In the genomic region with DNA sequence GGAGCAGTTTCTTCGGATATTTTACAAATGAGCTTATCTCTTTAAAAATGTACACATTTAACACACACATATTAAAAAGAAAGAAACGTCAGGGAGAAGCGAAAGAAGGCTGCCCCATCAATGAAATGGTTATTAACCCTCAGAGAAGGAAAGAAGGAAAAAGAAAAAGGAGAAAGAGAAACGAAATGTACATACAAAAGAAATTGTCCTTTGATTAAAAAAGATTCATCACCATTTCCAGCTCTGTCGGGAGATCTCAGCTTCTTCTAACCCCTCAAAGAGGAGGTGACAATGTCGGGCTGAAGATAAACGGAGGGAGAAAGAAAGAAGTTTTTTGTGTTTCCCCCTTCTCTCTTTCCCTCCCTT, we compare ENCODE assay signal across 8 cellular contexts. TPM values are rescaled to one million over a fixed set of nuclear protein-coding genes. Genes with fewer than 3 reads are reported as not detected.
A peak's percentile ranks its signal among the peaks of the same experiment; 100 is the strongest.
DNase-seq lines count a peak whose midpoint lies in the region; ATAC-seq and TF ChIP-seq lines count a peak whose summit lies in the region.

No MANE protein-coding gene starts in this region.

- H3F3A ChIP-seq in Loucy (ENCODE audit: low read depth) (peaks cover 7% of the 10 kb centered on the region), neural cell (ENCODE audit: insufficient read depth, low read length, poor library complexity, severe bottlenecking) (peaks cover 2% of the 10 kb centered on the region)

- H3K9me2 ChIP-seq in Loucy (replicated peaks; ENCODE audit: low read depth, low read length): no peaks in the 10 kb centered on the region
- H3K9me2 ChIP-seq in neural cell (ENCODE audit: insufficient read depth, low read length): no peaks in the 10 kb centered on the region

- H3K4me1 ChIP-seq in BLaER1: peaks cover 51% of the 10 kb centered on the region
- peaks cover 38% of the 10 kb centered on the region for H3K4me1 ChIP-seq in Loucy (ENCODE audit: insufficient read depth, low read length, poor library complexity, severe bottlenecking)
- peaks cover 10% of the 10 kb centered on the region for H3K4me1 ChIP-seq in ectodermal cell (ENCODE audit: control insufficient read depth, insufficient read depth, low read length)

- no peak overlapping the region for H2AFZ ChIP-seq in Loucy (ENCODE audit: low read length)
- H2AFZ ChIP-seq in neural cell (ENCODE audit: low read depth, low read length): no peak overlapping the region

- DNase-seq in GDM1 (lab: John Stamatoyannopoulos, UW): no peak
- DNase-seq in SW480 (ENCODE audit: low spot score): no peak

- WGBS in ectodermal cell, 2 experiments: 0% methylated on average over 5 of the region's 7 CpGs; no CpG with 5 or more reads in 1 of the 2 experiments

- TF ChIP-seq RAD21 in neural cell (conservative IDR thresholded peaks at IDR 0.05): no peak

- no peak for TF ChIP-seq EP300 in neural cell (conservative IDR thresholded peaks at IDR 0.05; ENCODE audit: poor library complexity, severe bottlenecking)

- no peaks in the 10 kb centered on the region for H4K20me1 ChIP-seq in BLaER1
- H4K20me1 ChIP-seq in Loucy (ENCODE audit: insufficient read depth, low read length, poor library complexity, severe bottlenecking): peaks cover 6% of the 10 kb centered on the region
- H4K20me1 ChIP-seq in neural cell (ENCODE audit: insufficient read depth): no peaks in the 10 kb centered on the region

- H3K4me2 ChIP-seq in BLaER1: peak overlapping the region; percentile 90
- peak overlapping the region; percentile 86 for H3K4me2 ChIP-seq in Loucy (ENCODE audit: low read depth, low read length, poor library complexity, severe bottlenecking)
- H3K4me2 ChIP-seq in neural cell (ENCODE audit: low read length): peak overlapping the region; percentile 77

- TF ChIP-seq CTCF in Loucy (conservative IDR thresholded peaks at IDR 0.05; ENCODE audit: low read length) (no peak), neural cell (IDR thresholded peaks at IDR 0.05; ENCODE audit: poor library complexity, severe bottlenecking) (no peak)

- H3K36me3 ChIP-seq in BLaER1 (no peaks in the 10 kb centered on the region), Loucy (ENCODE audit: insufficient read depth, low read length) (peaks cover 16% of the 10 kb centered on the region), ectodermal cell (ENCODE audit: control insufficient read depth, insufficient read depth, low read length) (no peaks in the 10 kb centered on the region), neural cell (ENCODE audit: insufficient read depth, low read length) (no peaks in the 10 kb centered on the region)

- H3K27ac ChIP-seq in BLaER1 (peak overlapping the region; percentile 39), ectodermal cell (ENCODE audit: insufficient read depth, low read depth, low read length, poor library complexity, severe bottlenecking) (no peak overlapping the region), neural cell (ENCODE audit: low read length) (no peak overlapping the region)

- H3K27me3 ChIP-seq in BLaER1 (peaks cover 6% of the 10 kb centered on the region; the same call in 1 of the 2 replicates), Loucy (ENCODE audit: insufficient read depth, low read length, poor library complexity, severe bottlenecking) (no peaks in the 10 kb centered on the region), ectodermal cell (ENCODE audit: control insufficient read depth, insufficient read depth, low read length, poor library complexity, severe bottlenecking) (no peaks in the 10 kb centered on the region), neural cell (ENCODE audit: insufficient read depth, low read depth, low read length) (no peaks in the 10 kb centered on the region)

- H3K4me3 ChIP-seq in BLaER1: peak overlapping the region; percentile 83
- H3K4me3 ChIP-seq in Loucy (ENCODE audit: low read length, poor library complexity, severe bottlenecking): peak overlapping the region; percentile 85
- H3K4me3 ChIP-seq in ectodermal cell (ENCODE audit: insufficient read depth, low read depth, low read length): peak overlapping the region; percentile 61
- H3K4me3 ChIP-seq in neural cell (ENCODE audit: low read length): peak overlapping the region; percentile 75

- H3K79me2 ChIP-seq in Loucy (ENCODE audit: insufficient read depth, low read length) (peaks cover 92% of the 10 kb centered on the region), neural cell (replicated peaks; ENCODE audit: insufficient read depth, low read length) (peaks cover 3% of the 10 kb centered on the region)

- peak overlapping the region; percentile 72 for H3K9ac ChIP-seq in BLaER1
- H3K9ac ChIP-seq in Loucy (ENCODE audit: low read depth, low read length, poor library complexity, severe bottlenecking): peak overlapping the region; percentile 95
- H3K9ac ChIP-seq in neural cell (ENCODE audit: low read length): peak overlapping the region; percentile 20

- no peaks in the 10 kb centered on the region for H3K9me3 ChIP-seq in BLaER1
- no peaks in the 10 kb centered on the region for H3K9me3 ChIP-seq in Loucy (ENCODE audit: insufficient read depth, low read depth, low read length)
- H3K9me3 ChIP-seq in ectodermal cell (ENCODE audit: control insufficient read depth, low read length): no peaks in the 10 kb centered on the region
- no peaks in the 10 kb centered on the region for H3K9me3 ChIP-seq in neural cell (ENCODE audit: low read length)

- ATAC-seq in GM18867 (IDR thresholded peaks at IDR 0.05; ENCODE audit: unreplicated experiment): no peak
- ATAC-seq in GM18861 (IDR thresholded peaks at IDR 0.05; ENCODE audit: unreplicated experiment): no peak

TF ChIP-seq in neural cell, 6 proteins besides CTCF, POLR2A, EP300 and RAD21:
- TF ChIP-seq POLR2AphosphoS5 (IDR thresholded peaks at IDR 0.05): no peak
- TF ChIP-seq REST (IDR thresholded peaks at IDR 0.05; ENCODE audit: borderline replicate concordance): no peak
- no peak for TF ChIP-seq EZH2 (IDR thresholded peaks at IDR 0.05; ENCODE audit: borderline replicate concordance, insufficient read depth, low read length, poor library complexity, severe bottlenecking)
- TF ChIP-seq TAF1 (IDR thresholded peaks at IDR 0.05; ENCODE audit: low read depth): no peak
- no peak for TF ChIP-seq SMC3 (conservative IDR thresholded peaks at IDR 0.05; ENCODE audit: poor library complexity)
- TF ChIP-seq MXI1 (conservative IDR thresholded peaks at IDR 0.05; ENCODE audit: poor library complexity, severe bottlenecking): no peak
TF ChIP-seq in neural cell: peak in this region for 0.

RNA-seq across cellular contexts. Expression of gene IKZF2, which starts 1.5 kb away (rescaled TPM):
- polyA plus RNA-seq in ectodermal cell (2013, experiment 1 of 4): 14.2 TPM
- 12.7 TPM for polyA plus RNA-seq in ectodermal cell (2013, experiment 2 of 4)
- 10.2 TPM for polyA plus RNA-seq in ectodermal cell (2013, experiment 3 of 4)
- polyA plus RNA-seq in ectodermal cell (2013, experiment 4 of 4): 11.4 TPM
- 5.6 and 5.9 TPM in 2 replicates for polyA plus RNA-seq in neural cell
- 34.3 and 39.1 TPM in 2 replicates for polyA minus RNA-seq in neural cell

Comparison
In these comparisons a context has a peak if more than half of its experiments do, and no peak if none do; other contexts are left out.
1. H3K9ac ChIP-seq: peak in every context shown above with its lines; median percentile 95 in Loucy; 72 in BLaER1; 20 in neural cell.